8 cellular contexts compared by ENCODE assay signal in the genomic region with DNA sequence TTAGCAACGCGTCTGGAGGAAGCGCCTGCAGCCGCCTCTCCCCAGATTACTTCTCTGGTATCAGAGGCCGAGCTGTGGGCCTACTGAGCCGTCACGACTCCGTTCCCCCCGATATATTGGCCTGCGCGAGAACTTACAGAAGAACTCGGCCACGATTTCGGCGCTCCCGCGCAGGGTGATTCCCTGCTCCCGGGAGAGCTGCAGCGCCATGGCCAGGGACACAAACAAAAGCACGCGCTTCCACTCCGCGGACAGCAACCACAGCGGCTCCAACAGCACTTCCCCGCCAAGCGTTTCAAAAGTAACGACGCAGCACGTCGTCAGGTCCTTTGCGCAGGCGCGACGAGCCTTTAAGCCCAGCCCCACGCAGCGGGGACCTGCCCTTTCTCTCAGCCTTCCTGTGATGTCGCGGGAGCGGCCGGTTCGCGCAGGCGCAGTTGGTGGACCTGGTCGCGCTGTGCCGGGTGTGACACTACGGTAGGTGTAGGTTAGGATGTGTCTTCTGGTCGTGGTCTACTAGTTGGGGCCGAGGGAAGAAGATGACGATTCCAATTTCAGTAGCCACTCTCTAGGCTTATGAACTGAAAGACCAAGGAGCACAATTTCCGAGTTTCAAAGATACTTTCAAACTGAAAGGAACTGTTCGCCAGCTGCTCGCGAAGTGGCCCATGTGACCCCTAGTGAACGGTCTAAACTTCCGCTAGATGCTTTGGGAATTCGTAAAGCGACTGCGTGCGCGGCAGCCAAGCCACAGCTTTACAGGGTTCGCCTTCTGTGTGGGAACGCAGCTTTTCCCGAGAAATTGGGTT. TPM values are rescaled to one million over a fixed set of nuclear protein-coding genes. Genes with fewer than 3 reads are reported as not detected.
DNase-seq lines count a peak whose midpoint lies in the region; ATAC-seq and TF ChIP-seq lines count a peak whose summit lies in the region.

A gene (minus strand): TSS at position 324 of the 809 bp plus-strand sequence. CDS start 114 bp downstream, at position 210.

- H3K9me3 ChIP-seq in heart right ventricle: no peaks in the 10 kb centered on the region
- H3K9me3 ChIP-seq in upper lobe of right lung: no peaks in the 10 kb centered on the region

- DNase-seq in GM13976 (ENCODE audit: low spot score): peak; percentile 96
- peak; percentile 87 for DNase-seq in NCI-H146 treated with DMSO at 0.1 percent for 48 hours (lab: John Stamatoyannopoulos, UW; ENCODE audit: unreplicated experiment)
- DNase-seq in amniotic epithelial cell (ENCODE audit: low read depth): peak; percentile 97
- DNase-seq in heart right ventricle: peak; percentile 98 to 99
- peak; percentile 98 to 100 (median 99) for DNase-seq in posterior cingulate gyrus
- peak; percentile 100 for DNase-seq in upper lobe of right lung

- in situ Hi-C loops in GM13976 (cut with MboI; ENCODE audit: low sequenced_read_pairs, unreplicated experiment): no loop called here

- 1% methylated on average over 64 of the region's 64 CpGs for WGBS in heart right ventricle, 2 donors

- H3K4me1 ChIP-seq in heart right ventricle (peaks cover 0 to 54% (median 35%) of the 10 kb centered on the region in 9 donors), upper lobe of right lung (peaks cover 15% of the 10 kb centered on the region)

- peak within 1 kb of the TSS; percentile 80 to 97 (median 96) for H3K27ac ChIP-seq in heart right ventricle
- peak within 1 kb of the TSS; percentile 96 for H3K27ac ChIP-seq in upper lobe of right lung

- TF ChIP-seq CTCF in GM13976 (IDR thresholded peaks at IDR 0.05; ENCODE audit: borderline replicate concordance, control extremely low read depth, extremely low read depth, insufficient read depth, missing control alignments) (no peak), heart right ventricle (IDR thresholded peaks at IDR 0.05) (no peak), upper lobe of right lung (IDR thresholded peaks at IDR 0.05) (no peak)

- peak; percentile 80 for ATAC-seq in HG02870 (IDR thresholded peaks at IDR 0.05; ENCODE audit: unreplicated experiment)
- peak; percentile 98 to 99 (median 99) for ATAC-seq in heart right ventricle
- ATAC-seq in upper lobe of right lung: peak; percentile 99

- H3K27me3 ChIP-seq in heart right ventricle (no peaks in the 10 kb centered on the region), upper lobe of right lung (no peaks in the 10 kb centered on the region)

- intact Hi-C loops in T-helper 1 cell treated with Interleukin-12 subunit alpha and Interleukin-12 subunit beta and Interleukin-4 antibody, amounts not matched to agents 30 ng/mL and 1 ng/mL, for 36 hours (cut with micrococcal nuclease): loop anchor here (1.0 kb wide), 5 partner anchors 16 to 1788 kb away; a partner anchor contains a TSS
- intact Hi-C loops in heart right ventricle (cut with DNase I): no loop called here
- intact Hi-C loops in posterior cingulate gyrus (cut with DNase I): no loop called here
- intact Hi-C loops in upper lobe of right lung (cut with DNase I): no loop called here

- H3K36me3 ChIP-seq in heart right ventricle (no peaks in the 10 kb centered on the region), upper lobe of right lung (no peaks in the 10 kb centered on the region)

- H3K4me3 ChIP-seq in heart right ventricle: peak within 1 kb of the TSS; percentile 39 to 78 (median 67)
- H3K4me3 ChIP-seq in upper lobe of right lung: peak within 1 kb of the TSS; percentile 66

RNA-seq across cellular contexts. Expression of the gene that starts here (rescaled TPM):
- 42.5 and 42.7 TPM in 2 replicates for total RNA-seq in T-helper 1 cell treated with Interleukin-12 subunit alpha and Interleukin-12 subunit beta and Interleukin-4 antibody, amounts not matched to agents 30 ng/mL and 1 ng/mL, for 36 hours
- total RNA-seq in heart right ventricle: 1 to 10 TPM; 1.2 to 3.3 (median 1.9) TPM
- polyA plus RNA-seq in heart right ventricle: under 1 TPM; 0.59 to 0.65 TPM
- 0.90 TPM for total RNA-seq in upper lobe of right lung

Comparison
In these comparisons a context has a peak if more than half of its experiments do, and no peak if none do; other contexts are left out.
1. Peak in every context shown above with its lines: DNase-seq, ATAC-seq, H3K4me3 ChIP-seq and H3K27ac ChIP-seq.
2. RNA of the gene that starts here (total RNA-seq): 42.5 to 42.7 TPM in T-helper 1 cell treated with Interleukin-12 subunit alpha and Interleukin-12 subunit beta and Interleukin-4 antibody, amounts not matched to agents 30 ng/mL and 1 ng/mL, for 36 hours; 1.2 to 3.3 TPM in heart right ventricle and 0.90 TPM in upper lobe of right lung (single experiment); every median in the first group is over 10 times any median in the second.
3. Peak in DNase-seq, ATAC-seq, H3K4me3 ChIP-seq and H3K27ac ChIP-seq in upper lobe of right lung; RNA of the gene not detected or under 1 TPM.